ENCODE assay signal across 1 cellular context in the genomic region with DNA sequence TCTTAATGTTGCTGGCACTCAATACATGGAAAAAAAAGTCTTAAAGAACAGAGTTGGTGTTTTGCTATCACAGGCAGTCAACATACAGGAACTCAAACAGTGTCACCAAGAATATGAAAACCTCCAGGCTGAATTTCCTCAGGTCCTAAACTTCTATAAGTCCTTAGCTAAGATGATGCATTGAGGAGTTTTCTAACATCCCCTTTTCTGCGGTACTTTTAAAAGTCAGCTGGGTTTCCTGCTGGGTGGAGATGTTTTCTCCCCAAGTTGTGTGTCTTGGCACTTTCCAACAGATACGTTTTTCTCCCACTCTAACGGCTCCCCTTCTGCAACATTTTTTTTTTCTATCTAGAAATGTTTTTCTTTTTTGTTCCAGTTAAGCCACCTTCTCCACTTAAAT.
TF ChIP-seq lines count a peak whose summit lies in the region.

No MANE protein-coding gene starts in this region.

TF ChIP-seq in GM23338, 12 proteins besides CTCF, POLR2A, EP300 and RAD21 (continued from another document):
- TF ChIP-seq, protein P1, sequence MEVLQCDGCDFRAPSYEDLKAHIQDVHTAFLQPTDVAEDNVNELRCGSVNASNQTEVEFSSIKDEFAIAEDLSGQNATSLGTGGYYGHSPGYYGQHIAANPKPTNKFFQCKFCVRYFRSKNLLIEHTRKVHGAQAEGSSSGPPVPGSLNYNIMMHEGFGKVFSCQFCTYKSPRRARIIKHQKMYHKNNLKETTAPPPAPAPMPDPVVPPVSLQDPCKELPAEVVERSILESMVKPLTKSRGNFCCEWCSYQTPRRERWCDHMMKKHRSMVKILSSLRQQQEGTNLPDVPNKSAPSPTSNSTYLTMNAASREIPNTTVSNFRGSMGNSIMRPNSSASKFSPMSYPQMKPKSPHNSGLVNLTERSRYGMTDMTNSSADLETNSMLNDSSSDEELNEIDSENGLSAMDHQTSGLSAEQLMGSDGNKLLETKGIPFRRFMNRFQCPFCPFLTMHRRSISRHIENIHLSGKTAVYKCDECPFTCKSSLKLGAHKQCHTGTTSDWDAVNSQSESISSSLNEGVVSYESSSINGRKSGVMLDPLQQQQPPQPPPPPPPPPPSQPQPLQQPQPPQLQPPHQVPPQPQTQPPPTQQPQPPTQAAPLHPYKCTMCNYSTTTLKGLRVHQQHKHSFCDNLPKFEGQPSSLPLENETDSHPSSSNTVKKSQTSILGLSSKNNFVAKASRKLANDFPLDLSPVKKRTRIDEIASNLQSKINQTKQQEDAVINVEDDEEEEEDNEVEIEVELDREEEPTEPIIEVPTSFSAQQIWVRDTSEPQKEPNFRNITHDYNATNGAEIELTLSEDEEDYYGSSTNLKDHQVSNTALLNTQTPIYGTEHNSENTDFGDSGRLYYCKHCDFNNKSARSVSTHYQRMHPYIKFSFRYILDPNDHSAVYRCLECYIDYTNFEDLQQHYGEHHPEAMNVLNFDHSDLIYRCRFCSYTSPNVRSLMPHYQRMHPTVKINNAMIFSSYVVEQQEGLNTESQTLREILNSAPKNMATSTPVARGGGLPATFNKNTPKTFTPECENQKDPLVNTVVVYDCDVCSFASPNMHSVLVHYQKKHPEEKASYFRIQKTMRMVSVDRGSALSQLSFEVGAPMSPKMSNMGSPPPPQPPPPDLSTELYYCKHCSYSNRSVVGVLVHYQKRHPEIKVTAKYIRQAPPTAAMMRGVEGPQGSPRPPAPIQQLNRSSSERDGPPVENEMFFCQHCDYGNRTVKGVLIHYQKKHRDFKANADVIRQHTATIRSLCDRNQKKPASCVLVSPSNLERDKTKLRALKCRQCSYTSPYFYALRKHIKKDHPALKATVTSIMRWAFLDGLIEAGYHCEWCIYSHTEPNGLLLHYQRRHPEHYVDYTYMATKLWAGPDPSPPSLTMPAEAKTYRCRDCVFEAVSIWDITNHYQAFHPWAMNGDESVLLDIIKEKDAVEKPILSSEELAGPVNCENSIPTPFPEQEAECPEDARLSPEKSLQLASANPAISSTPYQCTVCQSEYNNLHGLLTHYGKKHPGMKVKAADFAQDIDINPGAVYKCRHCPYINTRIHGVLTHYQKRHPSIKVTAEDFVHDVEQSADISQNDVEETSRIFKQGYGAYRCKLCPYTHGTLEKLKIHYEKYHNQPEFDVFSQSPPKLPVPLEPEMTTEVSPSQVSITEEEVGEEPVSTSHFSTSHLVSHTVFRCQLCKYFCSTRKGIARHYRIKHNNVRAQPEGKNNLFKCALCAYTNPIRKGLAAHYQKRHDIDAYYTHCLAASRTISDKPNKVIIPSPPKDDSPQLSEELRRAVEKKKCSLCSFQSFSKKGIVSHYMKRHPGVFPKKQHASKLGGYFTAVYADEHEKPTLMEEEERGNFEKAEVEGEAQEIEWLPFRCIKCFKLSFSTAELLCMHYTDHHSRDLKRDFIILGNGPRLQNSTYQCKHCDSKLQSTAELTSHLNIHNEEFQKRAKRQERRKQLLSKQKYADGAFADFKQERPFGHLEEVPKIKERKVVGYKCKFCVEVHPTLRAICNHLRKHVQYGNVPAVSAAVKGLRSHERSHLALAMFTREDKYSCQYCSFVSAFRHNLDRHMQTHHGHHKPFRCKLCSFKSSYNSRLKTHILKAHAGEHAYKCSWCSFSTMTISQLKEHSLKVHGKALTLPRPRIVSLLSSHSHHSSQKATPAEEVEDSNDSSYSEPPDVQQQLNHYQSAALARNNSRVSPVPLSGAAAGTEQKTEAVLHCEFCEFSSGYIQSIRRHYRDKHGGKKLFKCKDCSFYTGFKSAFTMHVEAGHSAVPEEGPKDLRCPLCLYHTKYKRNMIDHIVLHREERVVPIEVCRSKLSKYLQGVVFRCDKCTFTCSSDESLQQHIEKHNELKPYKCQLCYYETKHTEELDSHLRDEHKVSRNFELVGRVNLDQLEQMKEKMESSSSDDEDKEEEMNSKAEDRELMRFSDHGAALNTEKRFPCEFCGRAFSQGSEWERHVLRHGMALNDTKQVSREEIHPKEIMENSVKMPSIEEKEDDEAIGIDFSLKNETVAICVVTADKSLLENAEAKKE (CRISPR knock-in tag; IDR thresholded peaks at IDR 0.05): no peak
- TF ChIP-seq ZNF114 (CRISPR knock-in tag; IDR thresholded peaks at IDR 0.05): no peak
- TF ChIP-seq EZH2phosphoT487 (IDR thresholded peaks at IDR 0.05; ENCODE audit: unreplicated experiment): no peak
- TF ChIP-seq, protein P2, sequence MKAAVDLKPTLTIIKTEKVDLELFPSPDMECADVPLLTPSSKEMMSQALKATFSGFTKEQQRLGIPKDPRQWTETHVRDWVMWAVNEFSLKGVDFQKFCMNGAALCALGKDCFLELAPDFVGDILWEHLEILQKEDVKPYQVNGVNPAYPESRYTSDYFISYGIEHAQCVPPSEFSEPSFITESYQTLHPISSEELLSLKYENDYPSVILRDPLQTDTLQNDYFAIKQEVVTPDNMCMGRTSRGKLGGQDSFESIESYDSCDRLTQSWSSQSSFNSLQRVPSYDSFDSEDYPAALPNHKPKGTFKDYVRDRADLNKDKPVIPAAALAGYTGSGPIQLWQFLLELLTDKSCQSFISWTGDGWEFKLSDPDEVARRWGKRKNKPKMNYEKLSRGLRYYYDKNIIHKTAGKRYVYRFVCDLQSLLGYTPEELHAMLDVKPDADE (IDR thresholded peaks at IDR 0.05): no peak
- TF ChIP-seq ZNF331 (CRISPR knock-in tag; IDR thresholded peaks at IDR 0.05; ENCODE audit: low read depth): no peak
